Comparison of ENCODE assay signal across 8 cellular contexts in genomic region chr3:88149146-88149515, GRCh38.
DNase-seq lines count a peak whose midpoint lies in the region; ATAC-seq lines count a peak whose summit lies in the region.

No MANE protein-coding gene starts in this region.

- peaks cover 39% of the 10 kb centered on the region for H3K4me1 Mint-ChIP-seq in activated naive CD8-positive, alpha-beta T cell treated with anti-CD3 and anti-CD28 coated beads, Interleukin-2, amount 50 U/mL, for 24 hours

- DNase-seq in AG08395 (ENCODE audit: low spot score), result peak; percentile 6
- peak; percentile 35 for DNase-seq in NCI-H446 treated with DMSO at 0.1 percent for 48 hours (lab: John Stamatoyannopoulos, UW)
- peak; percentile 41 for DNase-seq in activated naive CD8-positive, alpha-beta T cell treated with anti-CD3 and anti-CD28 coated beads, Interleukin-2, amount 50 U/mL, for 24 hours
- DNase-seq in iPS-NIHi7 (ENCODE audit: extremely low spot score), result peak; percentile 22
- peak; percentile 7 to 41 for DNase-seq in stimulated activated CD4-positive, alpha-beta T cell treated with anti-CD3 and anti-CD28 coated beads, Interleukin-4, amount 100 ng/mL, for 4 hours
- DNase-seq in glomerular visceral epithelial cell (ENCODE audit: extremely low spot score), result no peak

- H3K36me3 Mint-ChIP-seq in activated naive CD8-positive, alpha-beta T cell treated with anti-CD3 and anti-CD28 coated beads, Interleukin-2, amount 50 U/mL, for 24 hours (ENCODE audit: low read depth), result peaks cover 4% of the 10 kb centered on the region

- peak overlapping the region; percentile 98 for H3K27ac Mint-ChIP-seq in activated naive CD8-positive, alpha-beta T cell treated with anti-CD3 and anti-CD28 coated beads, Interleukin-2, amount 50 U/mL, for 24 hours

- no peaks in the 10 kb centered on the region for H3K9me3 Mint-ChIP-seq in activated naive CD8-positive, alpha-beta T cell treated with anti-CD3 and anti-CD28 coated beads, Interleukin-2, amount 50 U/mL, for 24 hours

- H3K4me3 Mint-ChIP-seq in activated naive CD8-positive, alpha-beta T cell treated with anti-CD3 and anti-CD28 coated beads, Interleukin-2, amount 50 U/mL, for 24 hours, result peak overlapping the region; percentile 95

- no peaks in the 10 kb centered on the region for H3K27me3 Mint-ChIP-seq in activated naive CD8-positive, alpha-beta T cell treated with anti-CD3 and anti-CD28 coated beads, Interleukin-2, amount 50 U/mL, for 24 hours

- ATAC-seq in GM18511 (IDR thresholded peaks at IDR 0.05; ENCODE audit: unreplicated experiment) (peak; percentile 22), HG02973 (IDR thresholded peaks at IDR 0.05; ENCODE audit: unreplicated experiment) (peak; percentile 7)
- peak; percentile 18 for ATAC-seq in activated naive CD8-positive, alpha-beta T cell treated with anti-CD3 and anti-CD28 coated beads, Interleukin-2, amount 50 U/mL, for 24 hours
